ENCODE assay signal across 8 cellular contexts in genomic region chr4:6916587-6917444, GRCh38. TPM values are rescaled to one million over a fixed set of nuclear protein-coding genes. Genes with fewer than 3 reads are reported as not detected.
DNase-seq lines count a peak whose midpoint lies in the region; ATAC-seq and TF ChIP-seq lines count a peak whose summit lies in the region.

No MANE protein-coding gene starts in this region.

- no peaks in the 10 kb centered on the region for H3K27me3 ChIP-seq in heart left ventricle

- peaks cover 0 to 92% (median 29%) of the 10 kb centered on the region in 12 donors for H3K4me1 ChIP-seq in heart left ventricle

- 68 to 74% (median 71%) methylated on average over 12 to 15 of the region's 15 CpGs for WGBS in heart left ventricle, 4 donors

- H3K4me3 ChIP-seq in heart left ventricle: peak overlapping the region in 1 of 12 donors; percentile 25

- H3K9me3 ChIP-seq in heart left ventricle: no peaks in the 10 kb centered on the region

- DNase-seq in DMS53 treated with DMSO at 0.1 percent for 48 hours (lab: John Stamatoyannopoulos, UW; ENCODE audit: unreplicated experiment): peak; percentile 74
- DNase-seq in NCI-H82 treated with DMSO at 0.1 percent for 48 hours (lab: John Stamatoyannopoulos, UW; ENCODE audit: unreplicated experiment): peak; percentile 33
- DNase-seq in activated T-helper 1 cell treated with Interleukin-2 at 50 U/mL for 16 hours (ENCODE audit: low read depth): peak; percentile 53
- no peak for DNase-seq in heart left ventricle
- DNase-seq in stimulated activated CD4-positive, alpha-beta T cell treated with anti-CD3 and anti-CD28 coated beads, Interleukin-2, amount 100 ng/mL, for 4 hours (ENCODE audit: low read depth): peak; percentile 50
- DNase-seq in NCI-H748 (lab: John Stamatoyannopoulos, UW; ENCODE audit: unreplicated experiment): no peak
- no peak for DNase-seq in ecto neural progenitor cell (ENCODE audit: low spot score)

- ATAC-seq in heart left ventricle (peak in 3 of 4 donors; percentile 16 to 43 (median 30)), HG03439 (IDR thresholded peaks at IDR 0.05; ENCODE audit: unreplicated experiment) (no peak)

- no peak for TF ChIP-seq CTCF in heart left ventricle (IDR thresholded peaks at IDR 0.05)

- TF ChIP-seq POLR2A in heart left ventricle (IDR thresholded peaks at IDR 0.05): no peak

- intact Hi-C loops in heart left ventricle (cut with DNase I): loop anchor here in 2 of 10 donors (10.0 kb wide), 2 partner anchors 68 to 138 kb away; no protein-coding TSS in a partner anchor

- no peaks in the 10 kb centered on the region for H3K36me3 ChIP-seq in heart left ventricle

- H3K27ac ChIP-seq in heart left ventricle: peak overlapping the region in 7 of 12 donors; percentile 1 to 93 (median 34)

RNA-seq across cellular contexts. Expression of gene TBC1D14, which starts 7.2 kb away (rescaled TPM):
- 10 to 100 TPM; 31.3 to 51.0 (median 34.5) TPM for total RNA-seq in heart left ventricle
- 10 to 100 TPM in 1 of 2 donors, 1 to 10 TPM in 1; 9.8 to 32.0 TPM for polyA plus RNA-seq in heart left ventricle

Comparison
In these comparisons a context has a peak if more than half of its experiments do, and no peak if none do; other contexts are left out.
1. DNase-seq: peak in DMS53 treated with DMSO at 0.1 percent for 48 hours (single experiment), NCI-H82 treated with DMSO at 0.1 percent for 48 hours (single experiment), activated T-helper 1 cell treated with Interleukin-2 at 50 U/mL for 16 hours (single experiment) and stimulated activated CD4-positive, alpha-beta T cell treated with anti-CD3 and anti-CD28 coated beads, Interleukin-2, amount 100 ng/mL, for 4 hours (single experiment); none in heart left ventricle (0 of 5), NCI-H748 (single experiment) and ecto neural progenitor cell (single experiment).